ENCODE assay signal across 1 cellular context in genomic region chr20:25195962-25196700, GRCh38.
TF ChIP-seq lines count a peak whose summit lies in the region.

No MANE protein-coding gene starts in this region.

TF ChIP-seq in WTC11, 78 proteins besides CTCF, POLR2A, EP300 and RAD21 (continued from another document):
- TF ChIP-seq ZBTB43 (CRISPR knock-in tag; IDR thresholded peaks at IDR 0.05) (no peak), NR3C1 (CRISPR knock-in tag; conservative IDR thresholded peaks at IDR 0.05; ENCODE audit: low read depth) (no peak), ZNF263 (CRISPR knock-in tag; IDR thresholded peaks at IDR 0.05; ENCODE audit: low read depth) (no peak), ATF1 (CRISPR knock-in tag; IDR thresholded peaks at IDR 0.05) (no peak), FOXP4 (CRISPR knock-in tag; IDR thresholded peaks at IDR 0.05) (no peak), ZMAT4 (CRISPR knock-in tag; IDR thresholded peaks at IDR 0.05) (no peak), ZNF671 (CRISPR knock-in tag; IDR thresholded peaks at IDR 0.05) (no peak), USF1 (CRISPR knock-in tag; IDR thresholded peaks at IDR 0.05) (no peak), NR2C2 (CRISPR knock-in tag; IDR thresholded peaks at IDR 0.05) (no peak), JAZF1 (CRISPR knock-in tag; IDR thresholded peaks at IDR 0.05) (no peak), ERG (CRISPR knock-in tag; IDR thresholded peaks at IDR 0.05) (no peak), E2F4 (CRISPR knock-in tag; IDR thresholded peaks at IDR 0.05; ENCODE audit: borderline replicate concordance, low read depth) (no peak), CDX4 (CRISPR knock-in tag; IDR thresholded peaks at IDR 0.05; ENCODE audit: borderline replicate concordance) (no peak), ZSCAN18 (CRISPR knock-in tag; IDR thresholded peaks at IDR 0.05) (no peak), TCF7 (CRISPR knock-in tag; IDR thresholded peaks at IDR 0.05; ENCODE audit: low read depth) (no peak), NR1H2 (CRISPR knock-in tag; IDR thresholded peaks at IDR 0.05) (no peak)
